Comparison of ENCODE assay signal across 9 cellular contexts in the genomic region with DNA sequence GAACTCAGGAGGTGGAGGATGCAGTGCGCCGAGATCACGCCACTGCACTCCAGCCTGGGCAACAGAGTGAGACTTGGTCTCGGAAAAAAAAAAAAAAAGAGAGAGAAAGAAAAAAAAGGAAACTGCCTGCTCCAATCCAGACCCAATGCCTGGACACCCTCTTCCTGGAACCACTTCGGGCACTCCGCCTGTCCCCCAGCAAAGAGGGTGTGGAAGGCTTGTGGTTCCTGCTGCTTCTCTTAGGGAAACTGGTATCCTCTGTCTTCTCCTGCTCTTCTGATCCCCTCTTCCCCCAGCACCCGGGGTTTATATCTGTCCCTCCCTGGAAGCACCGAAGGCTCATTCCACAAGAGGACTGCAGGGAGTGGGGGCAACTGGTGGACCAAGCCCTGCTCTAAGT. TPM values are rescaled to one million over a fixed set of nuclear protein-coding genes. Genes with fewer than 3 reads are reported as not detected.
"Had no signal": no experiment of that assay in that cellular context is flagged by ENCODE, and none has a peak within 500 bp of the region (broad histone marks: within the 10 kb centered on the region; RNA-seq: fewer than 3 reads in every experiment).

No MANE protein-coding gene starts in this region.

- H3K4me3 ChIP-seq: GM23248, HAP-1 had no signal

- ATAC-seq: HCT116 had no signal

- H3K27ac ChIP-seq: GM23248 had no signal

- H3K9me3 ChIP-seq: HAP-1 had no signal

- H3K4me1 ChIP-seq: HAP-1 had no signal

- H3K36me3 ChIP-seq: HAP-1 had no signal

- DNase-seq: GM23248, GOT3, H7, IMR-90, KBM-7 had no signal

RNA-seq across cellular contexts. Expression of a gene that starts 13.3 kb away (rescaled TPM):
- total RNA-seq: GM23248, H4, HT-29, IMR-90 had no signal
- polyA plus RNA-seq: GM23248, IMR-90 had no signal

RNA-seq across cellular contexts. Expression of a gene that starts 16.5 kb away (rescaled TPM):
- total RNA-seq: GM23248, HT-29, IMR-90 had no signal
- polyA plus RNA-seq: IMR-90 had no signal
